In the genomic region with DNA sequence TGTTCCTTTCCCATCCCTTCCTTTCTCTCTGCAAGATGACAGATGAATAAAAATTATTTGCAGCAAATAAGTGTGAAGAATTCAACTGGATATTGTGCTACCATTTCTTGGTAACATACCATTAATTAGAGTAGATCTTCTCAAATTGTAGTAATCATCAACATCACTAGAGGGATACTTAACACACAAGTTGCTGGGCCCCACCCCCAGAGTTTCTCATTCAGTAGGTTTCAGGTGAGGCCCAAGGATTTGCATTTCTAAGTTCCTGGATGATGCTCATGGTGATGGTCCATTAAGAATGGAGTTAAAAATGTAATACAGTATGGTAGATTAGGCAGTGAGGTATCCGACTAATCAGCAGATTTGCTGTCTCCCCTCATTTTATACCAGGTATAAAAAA, we compare ENCODE assay signal across 12 cellular contexts.
DNase-seq lines count a peak whose midpoint lies in the region; ATAC-seq, FAIRE-seq and TF ChIP-seq lines count a peak whose summit lies in the region.
"Had no signal": no experiment of that assay in that cellular context is flagged by ENCODE, and none has a peak within 500 bp of the region (broad histone marks: within the 10 kb centered on the region; RNA-seq: fewer than 3 reads in every experiment).

No MANE protein-coding gene starts in this region.

- peak; percentile 1 for DNase-seq in GM13976 (ENCODE audit: low spot score)
- DNase-seq in NT2/D1 (ENCODE audit: low read depth, low spot score) = peak; percentile 8
- no peak for DNase-seq in MG63
- DNase-seq in heart right ventricle = no peak
- DNase-seq in GM19239 (ENCODE audit: insufficient read length, low spot score) = no peak
- DNase-seq: activated CD4-positive, alpha-beta T cell treated with anti-CD3 and anti-CD28 coated beads for 48 hours; activated effector memory CD4-positive, alpha-beta T cell treated with anti-CD3 and anti-CD28 coated beads, Interleukin-2, amount 50 U/mL, for 16 hours; NCI-H748 treated with DMSO at 0.1 percent for 48 hours; substantia nigra had no signal

- no peaks in the 10 kb centered on the region for H3K9me3 ChIP-seq in NT2/D1 (ENCODE audit: insufficient read depth, low read length)
- H3K9me3 ChIP-seq in MG63 = no peaks in the 10 kb centered on the region
- H3K9me3 ChIP-seq in heart right ventricle = no peaks in the 10 kb centered on the region

- no peak overlapping the region for H3K9ac ChIP-seq in NT2/D1 (ENCODE audit: insufficient read length, low read depth)

- H3K27me3 ChIP-seq in NT2/D1 (ENCODE audit: insufficient read depth, insufficient read length) (no peaks in the 10 kb centered on the region), MG63 (no peaks in the 10 kb centered on the region), heart right ventricle (no peaks in the 10 kb centered on the region)

- no peak for TF ChIP-seq CTCF in GM13976 (IDR thresholded peaks at IDR 0.05; ENCODE audit: borderline replicate concordance, control extremely low read depth, extremely low read depth, insufficient read depth, missing control alignments)
- TF ChIP-seq CTCF in heart right ventricle (IDR thresholded peaks at IDR 0.05) = no peak

- H3K36me3 ChIP-seq in NT2/D1 (ENCODE audit: insufficient read depth, insufficient read length, low read length) (no peaks in the 10 kb centered on the region), MG63 (no peaks in the 10 kb centered on the region), heart right ventricle (no peaks in the 10 kb centered on the region)

- H3K4me3 ChIP-seq in NT2/D1 (ENCODE audit: insufficient read length, low read depth) (no peak overlapping the region), MG63 (no peak overlapping the region), heart right ventricle (no peak overlapping the region)

- ATAC-seq in GM21447 (IDR thresholded peaks at IDR 0.05; ENCODE audit: unreplicated experiment) (peak; percentile 68), HG02981 (IDR thresholded peaks at IDR 0.05; ENCODE audit: unreplicated experiment) (peak; percentile 63), heart right ventricle (no peak), HG03108 (IDR thresholded peaks at IDR 0.05; ENCODE audit: unreplicated experiment) (no peak)

- intact Hi-C loops in heart right ventricle (cut with DNase I) = no loop called here

- in situ Hi-C loops in GM13976 (cut with MboI; ENCODE audit: low sequenced_read_pairs, unreplicated experiment) = no loop called here

- 85 to 94% methylated on average over 1 of the region's 1 CpG for WGBS in heart right ventricle, 2 donors

- H3K4me1 ChIP-seq in NT2/D1 (ENCODE audit: insufficient read depth, insufficient read length) (no peaks in the 10 kb centered on the region), heart right ventricle (no peaks in the 10 kb centered on the region)

- no peak for FAIRE-seq in GM19239 (lab: Jason Lieb, UNC)

- H3K27ac ChIP-seq in heart right ventricle = no peak overlapping the region

Comparison
In these comparisons a context has a peak if more than half of its experiments do, and no peak if none do; other contexts are left out.
1. DNase-seq: peak in GM13976 (single experiment) and NT2/D1 (single experiment); none in MG63 (single experiment), heart right ventricle (0 of 2) and GM19239 (single experiment).
2. ATAC-seq: peak in GM21447 (single experiment) and HG02981 (single experiment); none in heart right ventricle (0 of 8) and HG03108 (single experiment).